9 cellular contexts compared by ENCODE assay signal in genomic region chr10:102460836-102461186, GRCh38. TPM values are rescaled to one million over a fixed set of nuclear protein-coding genes. Genes with fewer than 3 reads are reported as not detected.
A peak's percentile ranks its signal among the peaks of the same experiment; 100 is the strongest.
DNase-seq lines count a peak whose midpoint lies in the region; ATAC-seq, FAIRE-seq and TF ChIP-seq lines count a peak whose summit lies in the region.
"Had no signal": no experiment of that assay in that cellular context is flagged by ENCODE, and none has a peak within 500 bp of the region (broad histone marks: within the 10 kb centered on the region; RNA-seq: fewer than 3 reads in every experiment).

No MANE protein-coding gene starts in this region.

- FAIRE-seq in A549 (lab: Jason Lieb, UNC) (no peak), H54 (lab: Jason Lieb, UNC) (no peak)
- FAIRE-seq: islet of Langerhans had no signal

- TF ChIP-seq EP300 in A549 (IDR thresholded peaks at IDR 0.05): no peak

- TF ChIP-seq POLR2A in A549 (IDR thresholded peaks at IDR 0.05; ENCODE audit: low read length) (no peak), body of pancreas (IDR thresholded peaks at IDR 0.05) (no peak), H54 (IDR thresholded peaks at IDR 0.05; ENCODE audit: low read depth, low read length) (no peak)

- CTCF ChIA-PET in A549 (lab: Yijun Ruan, JAX): interaction anchor here (0.8 to 10.9 kb wide), 8 partner anchors 8 to 123 kb away, joined by 3 to 84 read pairs (median 10); partner anchors contain the start of genes ACTR1A and C10orf95

- H3K27me3 ChIP-seq in body of pancreas: no peaks in the 10 kb centered on the region

- H3K4me3 ChIP-seq in A549 (peak overlapping the region; percentile 58; the same call in 2 of the 3 replicates), body of pancreas (no peak overlapping the region), mesodermal cell (ENCODE audit: extremely low read depth, insufficient read depth, low read length, poor library complexity, severe bottlenecking) (peak overlapping the region; percentile 47)

- 39% methylated on average over 8 of the region's 8 CpGs for WGBS in A549 (ENCODE audit: missing lambda C conversion rate)
- 11 to 17% methylated on average over 5 to 8 of the region's 8 CpGs for WGBS in body of pancreas, 2 donors
- WGBS in mesodermal cell (ENCODE audit: insufficient coverage in 2 of 2), 2 experiments: 63 to 66% methylated on average over 8 of the region's 8 CpGs

- H3K9me3 ChIP-seq in A549 (no peaks in the 10 kb centered on the region), body of pancreas (no peaks in the 10 kb centered on the region), mesodermal cell (ENCODE audit: control insufficient read depth, low read length) (no peaks in the 10 kb centered on the region)

- TF ChIP-seq CTCF in A549 (IDR thresholded peaks at IDR 0.05): no peak
- TF ChIP-seq CTCF in body of pancreas (IDR thresholded peaks at IDR 0.05): no peak

- POLR2A ChIA-PET in A549 (lab: Yijun Ruan, JAX): interaction anchor here (1.4 kb wide), 2 partner anchors 10 to 66 kb away, joined by 4 read pairs; partner anchors contain the start of gene NFKB2

- H3K4me2 ChIP-seq in A549: peak overlapping the region; percentile 100

- intact Hi-C loops in body of pancreas (cut with DNase I): no loop called here

- TF ChIP-seq RAD21 in A549 (conservative IDR thresholded peaks at IDR 0.05 in 1 of 2, IDR thresholded peaks at IDR 0.05 in 1 of 2): no peak

- H3K4me1 ChIP-seq in A549 (peaks cover 18% of the 10 kb centered on the region), body of pancreas (peaks cover 16% of the 10 kb centered on the region), mesodermal cell (ENCODE audit: control insufficient read depth, insufficient read depth, low read length, poor library complexity, severe bottlenecking) (peaks cover 8% of the 10 kb centered on the region)

- peak overlapping the region; percentile 40 to 84 for H3K27ac ChIP-seq in A549
- peak overlapping the region in 3 of 4 donors; percentile 28 to 53 (median 31) for H3K27ac ChIP-seq in body of pancreas
- H3K27ac ChIP-seq in mesodermal cell (ENCODE audit: low read depth, low read length, severe bottlenecking): no peak overlapping the region

- peak; percentile 45 for ATAC-seq in A549
- peak; percentile 37 for ATAC-seq in GM19025 (IDR thresholded peaks at IDR 0.05; ENCODE audit: low read depth, unreplicated experiment)
- ATAC-seq in HG03439 (IDR thresholded peaks at IDR 0.05; ENCODE audit: unreplicated experiment): peak; percentile 18
- peak; percentile 23 for ATAC-seq in body of pancreas

- no peak for DNase-seq in A549 (ENCODE audit: low read depth in 1 of 2, low spot score in 1 of 2)
- DNase-seq in body of pancreas: peak in 1 of 4 donors; percentile 27
- no peak for DNase-seq in LoVo (ENCODE audit: low spot score)
- no peak for DNase-seq in H54 (ENCODE audit: insufficient read length, low spot score)
- DNase-seq in dedifferentiated amniotic fluid mesenchymal stem cell (ENCODE audit: extremely low spot score): no peak

- H3K36me3 ChIP-seq in body of pancreas (replicated peaks in 1 of 2; ENCODE audit: insufficient read depth in 1 of 2, low read depth in 2 of 2) (no peaks in the 10 kb centered on the region), mesodermal cell (ENCODE audit: control insufficient read depth, insufficient read depth, low read length) (no peaks in the 10 kb centered on the region)

TF ChIP-seq in A549, 52 proteins besides CTCF, POLR2A, EP300 and RAD21:
- no peak for TF ChIP-seq ZNF302 (CRISPR knock-in tag; IDR thresholded peaks at IDR 0.05)
- no peak for TF ChIP-seq NFE2L2 (conservative IDR thresholded peaks at IDR 0.05; ENCODE audit: low read length)
- TF ChIP-seq FOSB (CRISPR knock-in tag; IDR thresholded peaks at IDR 0.05): 0 out of 2 replicates have a peak, but pooled peaks have one; percentile 37
- TF ChIP-seq HOXB13 (CRISPR knock-in tag; IDR thresholded peaks at IDR 0.05; ENCODE audit: low read depth): no peak
- TF ChIP-seq BCL3 (IDR thresholded peaks at IDR 0.05): no peak

RNA-seq across cellular contexts. Expression of gene C10orf95, which starts 9.5 kb away (rescaled TPM):
- polyA plus RNA-seq in A549 (2011; rRNA removed): 0.09 and 0.12 TPM in 2 replicates
- 0.20 and 0.31 TPM in 2 replicates for polyA plus RNA-seq in A549 (2012; cell fraction: cytosol; rRNA removed)
- polyA plus RNA-seq in A549 (2012; cell fraction: nucleus; rRNA removed): 0.13 and 0.16 TPM in 2 replicates
- polyA plus RNA-seq in A549 (2017; fragmentation: RNase III; extraction: RNeasy Plus Mini Kit Qiagen cat#74134 plus additional on column Dnase treatment): 0.07 to 0.13 TPM (median 0.07 TPM) in 3 replicates
- polyA minus RNA-seq in A549 (2011; rRNA and poly(A)+ RNA removed): 0.24 and 0.33 TPM in 2 replicates
- 1 to 10 TPM in 1 of 2 donors, under 1 TPM in 1; 0.66 to 4.2 TPM for total RNA-seq in body of pancreas
- polyA plus RNA-seq in mesodermal cell (2013, experiment 1 of 2): not detected
- polyA plus RNA-seq in mesodermal cell (2013, experiment 2 of 2): not detected

RNA-seq across cellular contexts. Expression of gene CUEDC2, which starts 28.4 kb away (rescaled TPM):
- polyA plus RNA-seq in A549 (2011; rRNA removed): 42.5 and 43.7 TPM in 2 replicates
- 58.5 and 59.9 TPM in 2 replicates for polyA plus RNA-seq in A549 (2012; cell fraction: cytosol; rRNA removed)
- 74.7 and 75.8 TPM in 2 replicates for polyA plus RNA-seq in A549 (2012; cell fraction: nucleus; rRNA removed)
- polyA plus RNA-seq in A549 (2017; fragmentation: RNase III; extraction: RNeasy Plus Mini Kit Qiagen cat#74134 plus additional on column Dnase treatment): 52.1 to 69.3 TPM (median 67.4 TPM) in 3 replicates
- polyA minus RNA-seq in A549 (2011; rRNA and poly(A)+ RNA removed): 28.0 and 34.8 TPM in 2 replicates
- total RNA-seq in body of pancreas: 10 to 100 TPM; 30.3 to 35.5 TPM
- polyA plus RNA-seq in mesodermal cell (2013, experiment 1 of 2): 90.8 TPM
- 74.4 TPM for polyA plus RNA-seq in mesodermal cell (2013, experiment 2 of 2)

RNA-seq across cellular contexts. Expression of gene FBXL15, which starts 40.2 kb away (rescaled TPM):
- polyA plus RNA-seq in A549 (2011; rRNA removed) (3.7 and 4.8 TPM in 2 replicates), A549 (2017; fragmentation: RNase III; extraction: RNeasy Plus Mini Kit Qiagen cat#74134 plus additional on column Dnase treatment) (8.7 to 10.4 TPM (median 9.4 TPM) in 3 replicates)
- 15.0 and 18.4 TPM in 2 replicates for polyA plus RNA-seq in A549 (2012; cell fraction: cytosol; rRNA removed)
- 29.5 and 44.2 TPM in 2 replicates for polyA plus RNA-seq in A549 (2012; cell fraction: nucleus; rRNA removed)
- polyA minus RNA-seq in A549 (2011; rRNA and poly(A)+ RNA removed): 2.8 and 3.2 TPM in 2 replicates
- total RNA-seq in body of pancreas: 10 to 100 TPM; 12.7 to 38.6 TPM
- 9.8 TPM for polyA plus RNA-seq in mesodermal cell (2013, experiment 1 of 2)
- polyA plus RNA-seq in mesodermal cell (2013, experiment 2 of 2): 7.5 TPM

RNA-seq across cellular contexts. Expression of gene ACTR1A, which starts 41.7 kb away (rescaled TPM):
- 114 and 135 TPM in 2 replicates for polyA plus RNA-seq in A549 (2011; rRNA removed)
- polyA plus RNA-seq in A549 (2012; cell fraction: cytosol; rRNA removed): 86.7 and 109 TPM in 2 replicates
- 98.9 and 106 TPM in 2 replicates for polyA plus RNA-seq in A549 (2012; cell fraction: nucleus; rRNA removed)
- 81.3 to 86.1 TPM (median 85.8 TPM) in 3 replicates for polyA plus RNA-seq in A549 (2017; fragmentation: RNase III; extraction: RNeasy Plus Mini Kit Qiagen cat#74134 plus additional on column Dnase treatment)
- 164 and 202 TPM in 2 replicates for polyA minus RNA-seq in A549 (2011; rRNA and poly(A)+ RNA removed)
- total RNA-seq in body of pancreas: 10 to 100 TPM; 35.5 to 55.0 TPM
- 142 TPM for polyA plus RNA-seq in mesodermal cell (2013, experiment 1 of 2)
- 122 TPM for polyA plus RNA-seq in mesodermal cell (2013, experiment 2 of 2)

RNA-seq across cellular contexts. Expression of gene PSD, which starts 42.2 kb away (rescaled TPM):
- polyA plus RNA-seq in A549 (2011; rRNA removed): 0.14 and 0.19 TPM in 2 replicates
- 0.28 and 0.54 TPM in 2 replicates for polyA plus RNA-seq in A549 (2012; cell fraction: cytosol; rRNA removed)
- polyA plus RNA-seq in A549 (2012; cell fraction: nucleus; rRNA removed): 0.45 and 0.83 TPM in 2 replicates
- polyA plus RNA-seq in A549 (2017; fragmentation: RNase III; extraction: RNeasy Plus Mini Kit Qiagen cat#74134 plus additional on column Dnase treatment): 0.42 to 0.75 TPM (median 0.70 TPM) in 3 replicates
- 0.15 and 0.66 TPM in 2 replicates for polyA minus RNA-seq in A549 (2011; rRNA and poly(A)+ RNA removed)
- 1 to 10 TPM; 2.6 to 5.3 TPM for total RNA-seq in body of pancreas
- 6.6 TPM for polyA plus RNA-seq in mesodermal cell (2013, experiment 1 of 2)
- 5.9 TPM for polyA plus RNA-seq in mesodermal cell (2013, experiment 2 of 2)

Comparison
In these comparisons a context has a peak if more than half of its experiments do, and no peak if none do; other contexts are left out.
1. H3K4me3 ChIP-seq: peak in A549 (single experiment) and mesodermal cell (single experiment); none in body of pancreas (0 of 2).
2. Peak in every context shown above with its lines, with median percentiles within 50 percentile points of each other: ATAC-seq.